ENCODE assay signal across 8 cellular contexts in genomic region chr10:102419561-102420442, GRCh38. TPM values are rescaled to one million over a fixed set of nuclear protein-coding genes. Genes with fewer than 3 reads are reported as not detected.
DNase-seq lines count a peak whose midpoint lies in the region; ATAC-seq and TF ChIP-seq lines count a peak whose summit lies in the region.

No MANE protein-coding gene starts in this region.

- no peaks in the 10 kb centered on the region for H3K9me3 Mint-ChIP-seq in naive thymus-derived CD8-positive, alpha-beta T cell

- DNase-seq in AG08396 (ENCODE audit: low spot score) (peak; percentile 82), NCI-H748 treated with DMSO at 0.1 percent for 48 hours (lab: John Stamatoyannopoulos, UW) (peak; percentile 58), epithelial cell of proximal tubule (ENCODE audit: low read depth) (no peak), thoracic aorta (ENCODE audit: low spot score) (no peak)
- peak; percentile 79 for DNase-seq in activated T-cell treated with anti-CD3 and anti-CD28 coated beads, Interleukin-2, amount 50 U/mL, for 1 hour
- DNase-seq in naive thymus-derived CD8-positive, alpha-beta T cell, result peak in 9 of 10 donors; percentile 54 to 84 (median 71)

- H3K36me3 Mint-ChIP-seq in naive thymus-derived CD8-positive, alpha-beta T cell, result peaks cover 0 to 7% (median 0%) of the 10 kb centered on the region in 3 donors

- H3K9me3 ChIP-seq in HEK293 (ENCODE audit: control insufficient read depth, insufficient read depth, low read depth, low read length) (no peaks in the 10 kb centered on the region), thoracic aorta (no peaks in the 10 kb centered on the region)

- peaks cover 9% of the 10 kb centered on the region for H3K4me1 ChIP-seq in HEK293 (ENCODE audit: control insufficient read depth, insufficient read depth, low read length)
- H3K4me1 ChIP-seq in thoracic aorta (ENCODE audit: control insufficient read depth in 1 of 2, low read depth in 2 of 2), result peaks cover 21 to 33% of the 10 kb centered on the region in 2 donors

- POLR2A ChIA-PET in HEK293 (lab: Yijun Ruan, JAX), result interaction anchor here (0.6 to 5.2 kb wide), 11 partner anchors 8 to 296 kb away, joined by 3 to 42 read pairs (median 5); partner anchors contain the start of genes C10orf95 and CUEDC2
- POLR2A ChIA-PET in naive thymus-derived CD8-positive, alpha-beta T cell (lab: Charles Lee), result interaction anchor here (0.6 to 7.8 kb wide), 10 partner anchors 9 to 56 kb away, joined by 3 to 115 read pairs (median 13); partner anchors contain the start of genes C10orf95, CUEDC2 and NFKB2

- H3K27ac Mint-ChIP-seq in naive thymus-derived CD8-positive, alpha-beta T cell, result peak overlapping the region in 7 of 10 donors; percentile 14 to 97 (median 95)

- H3K4me3 ChIP-seq in HEK293 (ENCODE audit: low read depth, low read length) (peak overlapping the region; percentile 80), epithelial cell of proximal tubule (ENCODE audit: low read depth, low read length) (peak overlapping the region; percentile 96), thoracic aorta (peak overlapping the region; percentile 99)

- no peaks in the 10 kb centered on the region for H3K27me3 ChIP-seq in thoracic aorta (replicated peaks; ENCODE audit: insufficient read depth)

- no peak overlapping the region; the same call in 1 of the 2 replicates for H3K27ac ChIP-seq in HEK293 (ENCODE audit: extremely low read depth, low read depth, low read length)
- peak overlapping the region; percentile 72 to 80 for H3K27ac ChIP-seq in thoracic aorta

- peaks cover 19 to 48% (median 43%) of the 10 kb centered on the region in 4 donors for H3K4me1 Mint-ChIP-seq in naive thymus-derived CD8-positive, alpha-beta T cell

- H3K36me3 ChIP-seq in HEK293 (ENCODE audit: control insufficient read depth in 2 of 2, insufficient read depth in 1 of 2, low read length in 2 of 2) (peaks cover 0 to 25% of the 10 kb centered on the region in 2 experiments; a peak in 1 of 3 replicates), thoracic aorta (peaks cover 15% of the 10 kb centered on the region)

- TF ChIP-seq CTCF in HEK293 (tag by site-specific recombination; IDR thresholded peaks at IDR 0.05) (no peak), epithelial cell of proximal tubule (conservative IDR thresholded peaks at IDR 0.05; ENCODE audit: low read depth, low read length) (no peak), thoracic aorta (IDR thresholded peaks at IDR 0.05) (no peak)

- CTCF ChIA-PET in HEK293 (lab: Yijun Ruan, JAX), result interaction anchor here (0.6 to 5.6 kb wide), 11 partner anchors 10 to 189 kb away, joined by 3 to 57 read pairs (median 4); partner anchors contain the start of genes CUEDC2 and NFKB2

- ATAC-seq in naive thymus-derived CD8-positive, alpha-beta T cell, result peak in 1 of 2 donors; percentile 22
- ATAC-seq in thoracic aorta (ENCODE audit: insufficient number of reproducible peaks, low FRiP score, low read depth), result no peak
- no peak for ATAC-seq in GM18517 (IDR thresholded peaks at IDR 0.05; ENCODE audit: unreplicated experiment)

- peak overlapping the region; percentile 93 to 100 (median 98) for H3K4me3 Mint-ChIP-seq in naive thymus-derived CD8-positive, alpha-beta T cell

- H3K27me3 Mint-ChIP-seq in naive thymus-derived CD8-positive, alpha-beta T cell, result peaks cover 14 to 34% (median 22%) of the 10 kb centered on the region in 5 donors

TF ChIP-seq in HEK293, 187 proteins besides CTCF, POLR2A, EP300 and RAD21 (continues in another document):
- TF ChIP-seq SCRT1 (tag by site-specific recombination; IDR thresholded peaks at IDR 0.05; ENCODE audit: borderline replicate concordance) (no peak), ZNF501 (tag by site-specific recombination; IDR thresholded peaks at IDR 0.05) (0 out of 2 replicates have a peak, but pooled peaks have one; percentile 42), ZSCAN5A (tag by site-specific recombination; IDR thresholded peaks at IDR 0.05) (no peak), ZIC2 (tag by site-specific recombination; IDR thresholded peaks at IDR 0.05) (peak; percentile 35; the same call in 1 of the 2 replicates), PBX3 (CRISPR knock-in tag; IDR thresholded peaks at IDR 0.05) (peak; percentile 44; the same call in 1 of the 2 replicates), GLI4 (tag by site-specific recombination; IDR thresholded peaks at IDR 0.05) (no peak)
- TF ChIP-seq, protein P1, sequence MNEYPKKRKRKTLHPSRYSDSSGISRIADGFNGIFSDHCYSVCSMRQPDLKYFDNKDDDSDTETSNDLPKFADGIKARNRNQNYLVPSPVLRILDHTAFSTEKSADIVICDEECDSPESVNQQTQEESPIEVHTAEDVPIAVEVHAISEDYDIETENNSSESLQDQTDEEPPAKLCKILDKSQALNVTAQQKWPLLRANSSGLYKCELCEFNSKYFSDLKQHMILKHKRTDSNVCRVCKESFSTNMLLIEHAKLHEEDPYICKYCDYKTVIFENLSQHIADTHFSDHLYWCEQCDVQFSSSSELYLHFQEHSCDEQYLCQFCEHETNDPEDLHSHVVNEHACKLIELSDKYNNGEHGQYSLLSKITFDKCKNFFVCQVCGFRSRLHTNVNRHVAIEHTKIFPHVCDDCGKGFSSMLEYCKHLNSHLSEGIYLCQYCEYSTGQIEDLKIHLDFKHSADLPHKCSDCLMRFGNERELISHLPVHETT (tag by site-specific recombination; IDR thresholded peaks at IDR 0.05), result no peak
- TF ChIP-seq, protein P2, sequence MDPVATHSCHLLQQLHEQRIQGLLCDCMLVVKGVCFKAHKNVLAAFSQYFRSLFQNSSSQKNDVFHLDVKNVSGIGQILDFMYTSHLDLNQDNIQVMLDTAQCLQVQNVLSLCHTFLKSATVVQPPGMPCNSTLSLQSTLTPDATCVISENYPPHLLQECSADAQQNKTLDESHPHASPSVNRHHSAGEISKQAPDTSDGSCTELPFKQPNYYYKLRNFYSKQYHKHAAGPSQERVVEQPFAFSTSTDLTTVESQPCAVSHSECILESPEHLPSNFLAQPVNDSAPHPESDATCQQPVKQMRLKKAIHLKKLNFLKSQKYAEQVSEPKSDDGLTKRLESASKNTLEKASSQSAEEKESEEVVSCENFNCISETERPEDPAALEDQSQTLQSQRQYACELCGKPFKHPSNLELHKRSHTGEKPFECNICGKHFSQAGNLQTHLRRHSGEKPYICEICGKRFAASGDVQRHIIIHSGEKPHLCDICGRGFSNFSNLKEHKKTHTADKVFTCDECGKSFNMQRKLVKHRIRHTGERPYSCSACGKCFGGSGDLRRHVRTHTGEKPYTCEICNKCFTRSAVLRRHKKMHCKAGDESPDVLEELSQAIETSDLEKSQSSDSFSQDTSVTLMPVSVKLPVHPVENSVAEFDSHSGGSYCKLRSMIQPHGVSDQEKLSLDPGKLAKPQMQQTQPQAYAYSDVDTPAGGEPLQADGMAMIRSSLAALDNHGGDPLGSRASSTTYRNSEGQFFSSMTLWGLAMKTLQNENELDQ (tag by site-specific recombination; IDR thresholded peaks at IDR 0.05; ENCODE audit: low read depth), result no peak

RNA-seq across cellular contexts. Expression of gene FBXL15, which starts 0.8 kb away (rescaled TPM):
- total RNA-seq in epithelial cell of proximal tubule (23.8 and 34.6 TPM in 2 replicates), thoracic aorta (10 to 100 TPM; 19.8 to 24.0 TPM)
- 10 to 100 TPM; 18.7 to 21.1 TPM for total RNA-seq in naive thymus-derived CD8-positive, alpha-beta T cell
- polyA plus RNA-seq in naive thymus-derived CD8-positive, alpha-beta T cell, result 10 to 100 TPM; 26.8 to 35.5 (median 28.5) TPM

RNA-seq across cellular contexts. Expression of gene PSD, which starts 1.2 kb away (rescaled TPM):
- 0.43 and 0.52 TPM in 2 replicates for total RNA-seq in epithelial cell of proximal tubule
- total RNA-seq in naive thymus-derived CD8-positive, alpha-beta T cell, result 10 to 100 TPM; 11.9 to 13.3 TPM
- polyA plus RNA-seq in naive thymus-derived CD8-positive, alpha-beta T cell, result 1 to 10 TPM; 4.9 to 5.9 (median 5.3) TPM
- under 1 TPM in 1 of 2 donors, not detected in 1; 0.21 TPM for total RNA-seq in thoracic aorta

RNA-seq across cellular contexts. Expression of gene CUEDC2, which starts 12.6 kb away (rescaled TPM):
- 77.8 and 98.5 TPM in 2 replicates for total RNA-seq in epithelial cell of proximal tubule
- total RNA-seq in naive thymus-derived CD8-positive, alpha-beta T cell, result 10 to 100 TPM; 36.5 to 41.7 TPM
- 10 to 100 TPM; 60.6 to 76.9 (median 70.8) TPM for polyA plus RNA-seq in naive thymus-derived CD8-positive, alpha-beta T cell
- 10 to 100 TPM; 40.8 to 53.2 TPM for total RNA-seq in thoracic aorta

RNA-seq across cellular contexts. Expression of gene NFKB2, which starts 24.3 kb away (rescaled TPM):
- total RNA-seq in epithelial cell of proximal tubule (73.9 and 84.9 TPM in 2 replicates), thoracic aorta (10 to 100 TPM; 26.8 to 40.9 TPM)
- total RNA-seq in naive thymus-derived CD8-positive, alpha-beta T cell, result 100 to 1,000 TPM; 111 to 123 TPM
- 10 to 100 TPM in 1 of 3 donors, 1 to 10 TPM in 2; 6.1 to 14.6 (median 9.1) TPM for polyA plus RNA-seq in naive thymus-derived CD8-positive, alpha-beta T cell

RNA-seq across cellular contexts. Expression of gene C10orf95, which starts 31.5 kb away (rescaled TPM):
- total RNA-seq in epithelial cell of proximal tubule (2.2 and 10.3 TPM in 2 replicates), thoracic aorta (not detected)
- total RNA-seq in naive thymus-derived CD8-positive, alpha-beta T cell, result under 1 TPM; 0.52 to 0.73 TPM
- under 1 TPM; 0.68 to 0.97 (median 0.68) TPM for polyA plus RNA-seq in naive thymus-derived CD8-positive, alpha-beta T cell

Comparison
In these comparisons a context has a peak if more than half of its experiments do, and no peak if none do; other contexts are left out.
1. DNase-seq: peak in AG08396 (single experiment), NCI-H748 treated with DMSO at 0.1 percent for 48 hours (single experiment), activated T-cell treated with anti-CD3 and anti-CD28 coated beads, Interleukin-2, amount 50 U/mL, for 1 hour (single experiment) and naive thymus-derived CD8-positive, alpha-beta T cell (9 of 10); none in epithelial cell of proximal tubule (single experiment) and thoracic aorta (single experiment).
2. Peak in every context shown above with its lines, with median percentiles within 50 percentile points of each other: H3K4me3 ChIP-seq.